1 cellular context compared by ENCODE assay signal in the genomic region with DNA sequence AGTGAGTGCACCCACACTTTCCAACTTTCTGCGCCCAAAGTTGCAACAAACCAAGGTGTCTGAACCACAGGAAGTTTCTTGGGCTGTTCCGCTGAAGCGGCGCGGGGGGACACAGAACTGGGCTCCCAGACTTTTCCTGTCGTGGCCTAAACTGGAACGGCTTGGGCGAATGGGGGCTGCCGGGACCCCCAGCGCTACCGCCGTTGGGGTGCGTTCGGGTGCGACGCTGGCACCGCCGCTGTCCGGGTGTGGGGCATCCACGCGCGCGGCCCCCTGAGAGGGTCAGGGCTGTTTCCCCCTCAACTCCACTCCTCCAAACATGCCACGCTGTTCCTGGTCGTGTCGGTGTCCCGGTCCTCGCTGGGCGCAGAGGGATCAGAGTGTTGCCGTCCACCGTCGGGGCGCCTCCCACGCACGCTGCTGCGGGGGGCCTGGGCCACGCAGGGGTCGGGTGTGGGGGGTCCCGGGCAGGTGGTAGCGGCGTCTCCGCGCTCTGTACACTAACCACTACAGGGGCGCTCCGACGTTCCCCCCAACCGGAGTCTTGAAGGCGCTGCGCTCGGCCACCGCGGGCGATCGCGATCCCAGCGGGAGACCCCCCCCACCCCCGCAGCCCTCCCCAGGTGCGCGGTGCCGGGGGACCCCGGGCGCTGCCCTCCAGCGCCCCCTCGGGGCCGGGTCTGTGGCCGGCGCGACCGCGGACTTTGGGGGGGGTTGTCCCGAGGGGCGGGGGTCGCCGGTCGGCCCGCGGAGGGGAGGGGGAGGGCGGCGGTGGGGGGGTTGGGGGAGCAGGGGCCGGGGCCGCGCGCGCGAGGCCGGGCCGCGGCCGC.
TF ChIP-seq lines count a peak whose summit lies in the region.

No MANE protein-coding gene starts in this region.

TF ChIP-seq in WTC11, 78 proteins besides CTCF, POLR2A, EP300 and RAD21 (continued from another document):
- TF ChIP-seq ZNF232 (CRISPR knock-in tag; IDR thresholded peaks at IDR 0.05) (no peak), SMAD3 (CRISPR knock-in tag; IDR thresholded peaks at IDR 0.05; ENCODE audit: borderline replicate concordance) (0 out of 2 replicates have a peak, but pooled peaks have one; percentile 17), JUN (CRISPR knock-in tag; IDR thresholded peaks at IDR 0.05) (0 out of 2 replicates have a peak, but pooled peaks have one; percentile 39), SMAD4 (CRISPR knock-in tag; IDR thresholded peaks at IDR 0.05) (no peak), ZNF425 (CRISPR knock-in tag; conservative IDR thresholded peaks at IDR 0.05) (no peak), OVOL2 (CRISPR knock-in tag; IDR thresholded peaks at IDR 0.05; ENCODE audit: borderline replicate concordance) (no peak), ZNF423 (CRISPR knock-in tag; IDR thresholded peaks at IDR 0.05) (peak; percentile 85), ZNF219 (CRISPR knock-in tag; IDR thresholded peaks at IDR 0.05; ENCODE audit: borderline replicate concordance) (0 out of 2 replicates have a peak, but pooled peaks have one; percentile 59), KAT7 (CRISPR knock-in tag; IDR thresholded peaks at IDR 0.05; ENCODE audit: borderline replicate concordance) (no peak), USF1 (CRISPR knock-in tag; IDR thresholded peaks at IDR 0.05) (0 out of 2 replicates have a peak, but pooled peaks have one; percentile 42), HMGXB4 (CRISPR knock-in tag; IDR thresholded peaks at IDR 0.05) (peak; percentile 80; the same call in 1 of the 2 replicates)
- TF ChIP-seq, protein P1, sequence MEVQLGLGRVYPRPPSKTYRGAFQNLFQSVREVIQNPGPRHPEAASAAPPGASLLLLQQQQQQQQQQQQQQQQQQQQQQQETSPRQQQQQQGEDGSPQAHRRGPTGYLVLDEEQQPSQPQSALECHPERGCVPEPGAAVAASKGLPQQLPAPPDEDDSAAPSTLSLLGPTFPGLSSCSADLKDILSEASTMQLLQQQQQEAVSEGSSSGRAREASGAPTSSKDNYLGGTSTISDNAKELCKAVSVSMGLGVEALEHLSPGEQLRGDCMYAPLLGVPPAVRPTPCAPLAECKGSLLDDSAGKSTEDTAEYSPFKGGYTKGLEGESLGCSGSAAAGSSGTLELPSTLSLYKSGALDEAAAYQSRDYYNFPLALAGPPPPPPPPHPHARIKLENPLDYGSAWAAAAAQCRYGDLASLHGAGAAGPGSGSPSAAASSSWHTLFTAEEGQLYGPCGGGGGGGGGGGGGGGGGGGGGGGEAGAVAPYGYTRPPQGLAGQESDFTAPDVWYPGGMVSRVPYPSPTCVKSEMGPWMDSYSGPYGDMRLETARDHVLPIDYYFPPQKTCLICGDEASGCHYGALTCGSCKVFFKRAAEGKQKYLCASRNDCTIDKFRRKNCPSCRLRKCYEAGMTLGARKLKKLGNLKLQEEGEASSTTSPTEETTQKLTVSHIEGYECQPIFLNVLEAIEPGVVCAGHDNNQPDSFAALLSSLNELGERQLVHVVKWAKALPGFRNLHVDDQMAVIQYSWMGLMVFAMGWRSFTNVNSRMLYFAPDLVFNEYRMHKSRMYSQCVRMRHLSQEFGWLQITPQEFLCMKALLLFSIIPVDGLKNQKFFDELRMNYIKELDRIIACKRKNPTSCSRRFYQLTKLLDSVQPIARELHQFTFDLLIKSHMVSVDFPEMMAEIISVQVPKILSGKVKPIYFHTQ (CRISPR knock-in tag; IDR thresholded peaks at IDR 0.05) = no peak
